Comparison of ENCODE assay signal across 12 cellular contexts in genomic region chr13:78607409-78608253, GRCh38. TPM values are rescaled to one million over a fixed set of nuclear protein-coding genes. Genes with fewer than 3 reads are reported as not detected.
DNase-seq lines count a peak whose midpoint lies in the region; ATAC-seq and TF ChIP-seq lines count a peak whose summit lies in the region.
"Had no signal": no experiment of that assay in that cellular context is flagged by ENCODE, and none has a peak within 500 bp of the region (broad histone marks: within the 10 kb centered on the region; RNA-seq: fewer than 3 reads in every experiment).

No MANE protein-coding gene starts in this region.

- peaks cover 2% of the 10 kb centered on the region for H3K36me3 Mint-ChIP-seq in activated naive CD8-positive, alpha-beta T cell treated with anti-CD3 and anti-CD28 coated beads, Interleukin-2, amount 10 ng/mL, durations not matched to agents 7 days and 5 days
- peaks cover 2% of the 10 kb centered on the region for H3K36me3 Mint-ChIP-seq in activated naive CD8-positive, alpha-beta T cell treated with anti-CD3 and anti-CD28 coated beads for 36 hours
- H3K36me3 Mint-ChIP-seq in immature natural killer cell: peaks cover 0 to 3% (median 0%) of the 10 kb centered on the region in 3 donors

- H3K4me3 Mint-ChIP-seq in activated naive CD8-positive, alpha-beta T cell treated with anti-CD3 and anti-CD28 coated beads, Interleukin-2, amount 10 ng/mL, durations not matched to agents 7 days and 5 days: peak overlapping the region; percentile 69
- H3K4me3 Mint-ChIP-seq in activated naive CD8-positive, alpha-beta T cell treated with anti-CD3 and anti-CD28 coated beads for 36 hours: no peak overlapping the region
- H3K4me3 Mint-ChIP-seq in immature natural killer cell: peak overlapping the region; percentile 38 to 80 (median 73)

- H3K27ac ChIP-seq in ascending aorta: no peak overlapping the region
- no peak overlapping the region for H3K27ac ChIP-seq in subcutaneous abdominal adipose tissue (ENCODE audit: low read depth, low read length)

- H3K27ac Mint-ChIP-seq in activated naive CD8-positive, alpha-beta T cell treated with anti-CD3 and anti-CD28 coated beads, Interleukin-2, amount 10 ng/mL, durations not matched to agents 7 days and 5 days: no peak overlapping the region
- H3K27ac Mint-ChIP-seq in activated naive CD8-positive, alpha-beta T cell treated with anti-CD3 and anti-CD28 coated beads for 36 hours: no peak overlapping the region
- H3K27ac Mint-ChIP-seq in immature natural killer cell: no peak overlapping the region
- H3K27ac Mint-ChIP-seq: progenitor cell of endocrine pancreas had no signal

- H3K4me1 Mint-ChIP-seq in activated naive CD8-positive, alpha-beta T cell treated with anti-CD3 and anti-CD28 coated beads, Interleukin-2, amount 10 ng/mL, durations not matched to agents 7 days and 5 days: peaks cover 19% of the 10 kb centered on the region
- H3K4me1 Mint-ChIP-seq in activated naive CD8-positive, alpha-beta T cell treated with anti-CD3 and anti-CD28 coated beads for 36 hours: peaks cover 38% of the 10 kb centered on the region
- H3K4me1 Mint-ChIP-seq in immature natural killer cell: peaks cover 34 to 55% of the 10 kb centered on the region in 2 donors

- peaks cover 8 to 23% of the 10 kb centered on the region in 2 donors for H3K4me1 ChIP-seq in ascending aorta
- peaks cover 4 to 65% (median 54%) of the 10 kb centered on the region in 5 donors for H3K4me1 ChIP-seq in subcutaneous abdominal adipose tissue (ENCODE audit: control insufficient read depth in 5 of 5, insufficient read depth in 5 of 5, low read length in 5 of 5)

- POLR2A ChIA-PET in activated naive CD8-positive, alpha-beta T cell treated with anti-CD3 and anti-CD28 coated beads, Interleukin-2, amount 10 ng/mL, durations not matched to agents 7 days and 5 days (lab: Charles Lee): no interaction called here

- H3K9me3 ChIP-seq in ascending aorta: no peaks in the 10 kb centered on the region
- no peaks in the 10 kb centered on the region for H3K9me3 ChIP-seq in subcutaneous abdominal adipose tissue (ENCODE audit: control insufficient read depth in 5 of 5, low read length in 5 of 5)

- H3K27me3 ChIP-seq in ascending aorta (peaks cover 50% of the 10 kb centered on the region), subcutaneous abdominal adipose tissue (ENCODE audit: control insufficient read depth in 5 of 5, insufficient read depth in 4 of 5, low read length in 5 of 5) (peaks cover 61 to 71% (median 68%) of the 10 kb centered on the region in 5 donors)

- no peak for ATAC-seq in activated naive CD8-positive, alpha-beta T cell treated with anti-CD3 and anti-CD28 coated beads, Interleukin-2, amount 10 ng/mL, durations not matched to agents 7 days and 5 days (ENCODE audit: low read depth)
- no peak for ATAC-seq in GM21737 (IDR thresholded peaks at IDR 0.05; ENCODE audit: unreplicated experiment)
- no peak for ATAC-seq in GM21515 (IDR thresholded peaks at IDR 0.05; ENCODE audit: unreplicated experiment)

- peaks cover 89% of the 10 kb centered on the region for H3K27me3 Mint-ChIP-seq in activated naive CD8-positive, alpha-beta T cell treated with anti-CD3 and anti-CD28 coated beads, Interleukin-2, amount 10 ng/mL, durations not matched to agents 7 days and 5 days
- H3K27me3 Mint-ChIP-seq in activated naive CD8-positive, alpha-beta T cell treated with anti-CD3 and anti-CD28 coated beads for 36 hours: peaks cover 97% of the 10 kb centered on the region
- peaks cover 34 to 45% (median 36%) of the 10 kb centered on the region in 3 donors for H3K27me3 Mint-ChIP-seq in immature natural killer cell (ENCODE audit: low read depth in 3 of 3)

- H3K9me3 Mint-ChIP-seq in activated naive CD8-positive, alpha-beta T cell treated with anti-CD3 and anti-CD28 coated beads, Interleukin-2, amount 10 ng/mL, durations not matched to agents 7 days and 5 days: no peaks in the 10 kb centered on the region
- H3K9me3 Mint-ChIP-seq in activated naive CD8-positive, alpha-beta T cell treated with anti-CD3 and anti-CD28 coated beads for 36 hours: no peaks in the 10 kb centered on the region
- no peaks in the 10 kb centered on the region for H3K9me3 Mint-ChIP-seq in immature natural killer cell

- intact Hi-C loops in ascending aorta (cut with DNase I): no loop called here

- H3K4me3 ChIP-seq in ascending aorta: peak overlapping the region; percentile 12 to 61
- peak overlapping the region in 4 of 5 donors; percentile 22 to 69 (median 52) for H3K4me3 ChIP-seq in subcutaneous abdominal adipose tissue (ENCODE audit: low read depth in 1 of 5, low read length in 5 of 5)

- no peaks in the 10 kb centered on the region for H3K36me3 ChIP-seq in ascending aorta
- H3K36me3 ChIP-seq in subcutaneous abdominal adipose tissue (ENCODE audit: control insufficient read depth in 5 of 5, insufficient read depth in 5 of 5, low read length in 5 of 5): no peaks in the 10 kb centered on the region

- DNase-seq in activated naive CD8-positive, alpha-beta T cell treated with anti-CD3 and anti-CD28 coated beads, Interleukin-2, amount 10 ng/mL, durations not matched to agents 7 days and 5 days: no peak
- DNase-seq in activated naive CD8-positive, alpha-beta T cell treated with anti-CD3 and anti-CD28 coated beads for 36 hours: no peak
- DNase-seq in ascending aorta (ENCODE audit: low spot score in 2 of 2): no peak
- DNase-seq in immature natural killer cell: no peak
- DNase-seq in stimulated activated CD4-positive, alpha-beta T cell treated with anti-CD3 and anti-CD28 coated beads, Interleukin-12 subunit alpha, Interleukin-12 subunit beta, amount 100 ng/mL, for 4 hours: no peak
- DNase-seq: NCI-H1436, NCI-H510A treated with DMSO at 0.1 percent for 48 hours, T-helper 1 cell had no signal

- no peak for TF ChIP-seq CTCF in ascending aorta (IDR thresholded peaks at IDR 0.05)

- H3K9ac ChIP-seq in subcutaneous abdominal adipose tissue (ENCODE audit: low read length in 5 of 5): no peak overlapping the region

RNA-seq across cellular contexts. Expression of gene POU4F1, which starts 4.3 kb away (rescaled TPM):
- total RNA-seq in activated naive CD8-positive, alpha-beta T cell treated with anti-CD3 and anti-CD28 coated beads, Interleukin-2, amount 10 ng/mL, durations not matched to agents 7 days and 5 days: under 1 TPM; 0.11 to 0.19 TPM
- under 1 TPM; 0.08 TPM for total RNA-seq in activated naive CD8-positive, alpha-beta T cell treated with anti-CD3 and anti-CD28 coated beads for 36 hours
- not detected for total RNA-seq in ascending aorta
- polyA plus RNA-seq in immature natural killer cell: not detected

RNA-seq across cellular contexts. Expression of gene OBI1, which starts 51.3 kb away (rescaled TPM):
- 10 to 100 TPM; 17.5 to 17.8 TPM for total RNA-seq in activated naive CD8-positive, alpha-beta T cell treated with anti-CD3 and anti-CD28 coated beads, Interleukin-2, amount 10 ng/mL, durations not matched to agents 7 days and 5 days
- 10 to 100 TPM; 23.0 to 24.9 TPM for total RNA-seq in activated naive CD8-positive, alpha-beta T cell treated with anti-CD3 and anti-CD28 coated beads for 36 hours
- 1.8 TPM for total RNA-seq in ascending aorta
- 10 to 100 TPM in 1 of 3 donors, 1 to 10 TPM in 2; 5.4 to 12.3 (median 7.4) TPM for polyA plus RNA-seq in immature natural killer cell
